Comparison of ENCODE assay signal across 8 cellular contexts in genomic region chr1:227317541-227318002, GRCh38. TPM values are rescaled to one million over a fixed set of nuclear protein-coding genes. Genes with fewer than 3 reads are reported as not detected.
DNase-seq lines count a peak whose midpoint lies in the region; ATAC-seq and TF ChIP-seq lines count a peak whose summit lies in the region.

No MANE protein-coding gene starts in this region.

- in situ Hi-C loops in Caki2 (cut with HindIII; ENCODE audit: low pct_unique_long_range_greater_than_20kb, low sequenced_read_pairs): no loop called here

- H3K36me3 ChIP-seq in RWPE2 (ENCODE audit: low read depth): no peaks in the 10 kb centered on the region

- ATAC-seq in RWPE2 (ENCODE audit: low read depth) (no peak), GM19324 (IDR thresholded peaks at IDR 0.05; ENCODE audit: low FRiP score, unreplicated experiment) (no peak)
- no peak for ATAC-seq in stimulated activated effector memory CD8-positive, alpha-beta T cell treated with anti-CD3 and anti-CD28 coated beads, Interleukin-12 subunit alpha, Interleukin-12 subunit beta, amount 100 ng/mL, for 72 hours

- peaks cover 40% of the 10 kb centered on the region for H3K27me3 ChIP-seq in HL-60 (ENCODE audit: insufficient read depth, poor library complexity, severe bottlenecking)
- no peaks in the 10 kb centered on the region for H3K27me3 ChIP-seq in RWPE2 (ENCODE audit: insufficient read depth, poor library complexity, severe bottlenecking)
- no peaks in the 10 kb centered on the region for H3K27me3 ChIP-seq in layer of hippocampus (ENCODE audit: control insufficient read depth, insufficient read depth, low read length)

- peaks cover 6% of the 10 kb centered on the region for H3K4me1 ChIP-seq in RWPE2 (ENCODE audit: insufficient read depth, poor library complexity, severe bottlenecking)

- peak overlapping the region; percentile 62 for H3K4me3 Mint-ChIP-seq in stimulated activated effector memory CD8-positive, alpha-beta T cell treated with anti-CD3 and anti-CD28 coated beads, Interleukin-12 subunit alpha, Interleukin-12 subunit beta, amount 100 ng/mL, for 72 hours

- TF ChIP-seq CTCF in HL-60 (IDR thresholded peaks at IDR 0.05; ENCODE audit: insufficient read depth, low read length) (no peak), RWPE2 (IDR thresholded peaks at IDR 0.05; ENCODE audit: poor library complexity, severe bottlenecking) (no peak)

- no peaks in the 10 kb centered on the region for H3K36me3 Mint-ChIP-seq in stimulated activated effector memory CD8-positive, alpha-beta T cell treated with anti-CD3 and anti-CD28 coated beads, Interleukin-12 subunit alpha, Interleukin-12 subunit beta, amount 100 ng/mL, for 72 hours

- DNase-seq in Caki2 (ENCODE audit: low read depth) (peak; percentile 72), HL-60 (ENCODE audit: low read depth in 1 of 2, low spot score in 1 of 2) (peak in 1 of 2 experiments; percentile 3), RWPE2 (ENCODE audit: low spot score) (no peak)
- DNase-seq in stimulated activated effector memory CD8-positive, alpha-beta T cell treated with anti-CD3 and anti-CD28 coated beads, Interleukin-12 subunit alpha, Interleukin-12 subunit beta, amount 100 ng/mL, for 72 hours (ENCODE audit: low spot score in 2 of 2): peak; percentile 4 to 51
- no peak for DNase-seq in activated CD4-positive, CD25-positive, alpha-beta regulatory T cell treated with anti-CD3 and anti-CD28 coated beads, Interleukin-2, amount 50 U/mL, for 72 hours

- H3K27ac ChIP-seq in HL-60 (replicated peaks): no peak overlapping the region
- peak overlapping the region; percentile 80 for H3K27ac ChIP-seq in RWPE2 (ENCODE audit: poor library complexity, severe bottlenecking)
- H3K27ac ChIP-seq in cingulate gyrus (ENCODE audit: low read depth, low read length): peak overlapping the region; percentile 94
- peak overlapping the region; percentile 89 for H3K27ac ChIP-seq in layer of hippocampus (ENCODE audit: low read depth, low read length)

- no peaks in the 10 kb centered on the region for H3K4me1 Mint-ChIP-seq in stimulated activated effector memory CD8-positive, alpha-beta T cell treated with anti-CD3 and anti-CD28 coated beads, Interleukin-12 subunit alpha, Interleukin-12 subunit beta, amount 100 ng/mL, for 72 hours

- H3K4me3 ChIP-seq in HL-60 (replicated peaks; ENCODE audit: insufficient read depth, low read length): peak overlapping the region; percentile 46
- peak overlapping the region; percentile 80 for H3K4me3 ChIP-seq in RWPE2 (ENCODE audit: severe bottlenecking)

- H3K9me3 ChIP-seq in RWPE2 (ENCODE audit: severe bottlenecking): no peaks in the 10 kb centered on the region

- peak overlapping the region; percentile 45 for H3K27ac Mint-ChIP-seq in stimulated activated effector memory CD8-positive, alpha-beta T cell treated with anti-CD3 and anti-CD28 coated beads, Interleukin-12 subunit alpha, Interleukin-12 subunit beta, amount 100 ng/mL, for 72 hours

- H3K9me3 Mint-ChIP-seq in stimulated activated effector memory CD8-positive, alpha-beta T cell treated with anti-CD3 and anti-CD28 coated beads, Interleukin-12 subunit alpha, Interleukin-12 subunit beta, amount 100 ng/mL, for 72 hours: no peaks in the 10 kb centered on the region

RNA-seq across cellular contexts. Expression of gene CDC42BPA, which starts 0.7 kb away (rescaled TPM):
- 11.8 and 47.3 TPM in 2 replicates for total RNA-seq in Caki2 (2014; rRNA removed; shearing (Covaris generic); ENCODE audit: low replicate concordance)

Comparison
In these comparisons a context has a peak if more than half of its experiments do, and no peak if none do; other contexts are left out.
1. DNase-seq: peak in Caki2 (single experiment) and stimulated activated effector memory CD8-positive, alpha-beta T cell treated with anti-CD3 and anti-CD28 coated beads, Interleukin-12 subunit alpha, Interleukin-12 subunit beta, amount 100 ng/mL, for 72 hours (2 of 2); none in RWPE2 (single experiment) and activated CD4-positive, CD25-positive, alpha-beta regulatory T cell treated with anti-CD3 and anti-CD28 coated beads, Interleukin-2, amount 50 U/mL, for 72 hours (single experiment).